20 cellular contexts compared by ENCODE assay signal in genomic region chr11:47052165-47052564, GRCh38.
"Had no signal": no experiment of that assay in that cellular context is flagged by ENCODE, and none has a peak within 500 bp of the region (broad histone marks: within the 10 kb centered on the region; RNA-seq: fewer than 3 reads in every experiment).

No MANE protein-coding gene starts in this region.

- H3K36me3 ChIP-seq: ovary, upper lobe of left lung, vagina had no signal

- H3K4me3 ChIP-seq: lung, ovary, tibial artery, upper lobe of left lung, vagina had no signal

- ATAC-seq: natural killer cell; stimulated activated effector memory CD8-positive, alpha-beta T cell treated with anti-CD3 and anti-CD28 coated beads, Interleukin-12 subunit alpha, Interleukin-12 subunit beta, amount 100 ng/mL, for 72 hours; stimulated activated naive CD8-positive, alpha-beta T cell treated with anti-CD3 and anti-CD28 coated beads, Interleukin-15, Interleukin-2, amounts not matched to agents 100 U/mL and 50 U/mL, for 24 hours had no signal

- H3K4me1 ChIP-seq: upper lobe of left lung, vagina had no signal

- DNase-seq: cerebellar nuclear complex; effector CD4-positive, alpha-beta T cell; endodermal cell; erythroblast; glutamatergic neuron; immature natural killer cell; left cardiac atrium; left ventricle myocardium superior; mesenchymal stem cell; natural killer cell; ovary; right cardiac atrium; stimulated activated CD4-positive, alpha-beta T cell treated with anti-CD3 and anti-CD28 coated beads, Interleukin-4, amount 100 ng/mL, for 1 hour; stimulated activated CD8-positive, alpha-beta memory T cell treated with anti-CD3 and anti-CD28 coated beads, Interleukin-4, amount 100 ng/mL, for 48 hours; stimulated activated naive CD8-positive, alpha-beta T cell treated with anti-CD3 and anti-CD28 coated beads, Interleukin-15, Interleukin-2, amounts not matched to agents 100 U/mL and 50 U/mL, for 24 hours; tibial artery; upper lobe of left lung had no signal

- H3K27ac ChIP-seq: ovary, upper lobe of left lung, vagina had no signal

- H3K9me3 ChIP-seq: ovary, tibial artery, upper lobe of left lung, vagina had no signal

- H3K27me3 ChIP-seq: ovary, tibial artery, upper lobe of left lung, vagina had no signal
